Comparison of ENCODE assay signal across 26 cellular contexts in genomic region chr10:76618641-76619040, GRCh38.
DNase-seq lines count a peak whose midpoint lies in the region; ATAC-seq and FAIRE-seq lines count a peak whose summit lies in the region.
"Had no signal": no experiment of that assay in that cellular context is flagged by ENCODE, and none has a peak within 500 bp of the region (broad histone marks: within the 10 kb centered on the region; RNA-seq: fewer than 3 reads in every experiment).

No MANE protein-coding gene starts in this region.

- no peaks in the 10 kb centered on the region for H3K36me3 Mint-ChIP-seq in activated T-helper 17 cell treated with anti-CD3 and anti-CD28 coated beads, Interleukin-2, amount 50 U/mL, for 72 hours (ENCODE audit: low read depth)

- DNase-seq in NOMO-1 treated with DMSO at 0.1 percent for 48 hours (lab: John Stamatoyannopoulos, UW; ENCODE audit: unreplicated experiment) (peak; percentile 4), NOMO-1 (lab: John Stamatoyannopoulos, UW; ENCODE audit: unreplicated experiment in 2 of 2) (no peak), ACHN (peak; percentile 77), kidney tubule cell (ENCODE audit: low spot score) (peak; percentile 85), activated gamma-delta T cell treated with Interleukin-2 at 50 U/mL for 16 hours (no peak), urothelium cell line (ENCODE audit: low spot score) (no peak)
- DNase-seq: AML-193; CD4-positive, alpha-beta T cell; DMS79; EL; GF-D8; Karpas-422; MV-4-11; NCI-H1105; NCI-H1436 treated with DMSO at 0.1 percent for 48 hours; NCI-H187 treated with DMSO at 0.1 percent for 48 hours; NCI-H2171 treated with DMSO at 0.1 percent for 48 hours; NCI-H524; NCI-H82; NK-92 treated with Interleukin-12 subunit alpha and Interleukin-12 subunit beta, amount 100 ng/mL, for 24 hours; SIG-M5 had no signal

- H3K27me3 Mint-ChIP-seq in activated T-helper 17 cell treated with anti-CD3 and anti-CD28 coated beads, Interleukin-2, amount 50 U/mL, for 72 hours = no peaks in the 10 kb centered on the region
- H3K27me3 Mint-ChIP-seq: CD4-positive, alpha-beta T cell had no signal

- no peak overlapping the region for H3K4me3 Mint-ChIP-seq in activated T-helper 17 cell treated with anti-CD3 and anti-CD28 coated beads, Interleukin-2, amount 50 U/mL, for 72 hours
- H3K4me3 Mint-ChIP-seq: CD4-positive, alpha-beta T cell had no signal

- no peak for FAIRE-seq in urothelium cell line (lab: Jason Lieb, UNC)
- FAIRE-seq: GM12891, GM19239, H1 had no signal

- H3K27ac Mint-ChIP-seq in activated T-helper 17 cell treated with anti-CD3 and anti-CD28 coated beads, Interleukin-2, amount 50 U/mL, for 72 hours = no peak overlapping the region
- H3K27ac Mint-ChIP-seq: CD4-positive, alpha-beta T cell had no signal

- in situ Hi-C loops in ACHN (cut with HindIII; ENCODE audit: low pct_ligation_motif_present, low pct_unique_long_range_greater_than_20kb, low sequenced_read_pairs) = no loop called here

- no peaks in the 10 kb centered on the region for H3K4me1 Mint-ChIP-seq in activated T-helper 17 cell treated with anti-CD3 and anti-CD28 coated beads, Interleukin-2, amount 50 U/mL, for 72 hours

- H3K9me3 Mint-ChIP-seq in activated T-helper 17 cell treated with anti-CD3 and anti-CD28 coated beads, Interleukin-2, amount 50 U/mL, for 72 hours = peaks cover 19% of the 10 kb centered on the region

- peak; percentile 28 for ATAC-seq in activated T-helper 17 cell treated with anti-CD3 and anti-CD28 coated beads, Interleukin-2, amount 50 U/mL, for 72 hours (replicated peaks)
- ATAC-seq: Panc1 had no signal

Comparison
In these comparisons a context has a peak if more than half of its experiments do, and no peak if none do; other contexts are left out.
1. DNase-seq: peak in NOMO-1 treated with DMSO at 0.1 percent for 48 hours (single experiment), ACHN (single experiment) and kidney tubule cell (single experiment); none in NOMO-1 (0 of 2), activated gamma-delta T cell treated with Interleukin-2 at 50 U/mL for 16 hours (single experiment) and urothelium cell line (single experiment).